In the genomic region with DNA sequence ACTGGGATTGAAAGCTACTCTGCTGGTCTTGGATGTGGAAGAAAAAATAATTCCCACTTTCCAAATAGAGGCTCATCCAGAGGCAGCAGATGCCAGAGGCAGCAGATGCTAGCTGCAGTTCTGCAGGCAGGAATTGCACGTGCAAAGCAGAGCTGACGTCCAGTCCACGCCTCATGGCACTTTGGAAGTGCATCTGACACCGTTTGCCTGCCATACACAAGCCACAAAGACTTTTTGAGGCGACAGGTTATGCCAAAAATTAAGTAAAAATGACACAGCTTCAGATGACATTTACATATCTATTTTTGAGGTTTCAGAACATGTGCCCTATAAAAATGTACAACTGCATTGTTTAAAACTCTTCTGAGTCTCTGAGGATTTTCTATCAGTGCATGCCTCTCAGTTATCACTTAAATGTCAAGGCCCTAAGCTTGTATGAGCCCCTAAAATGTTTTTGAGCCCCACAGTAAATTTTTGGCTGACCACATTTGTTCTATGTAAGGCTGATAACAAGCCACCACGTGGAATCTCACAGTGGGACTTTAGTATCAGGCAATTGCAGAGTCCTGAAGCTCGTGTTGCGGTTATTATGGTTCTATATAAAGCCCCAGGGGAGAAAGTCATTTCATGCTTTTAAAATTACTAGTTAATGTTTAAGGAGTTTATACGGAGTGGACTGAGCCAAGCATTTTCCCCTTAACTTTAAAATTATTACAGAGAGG, we compare ENCODE assay signal across 9 cellular contexts.
DNase-seq lines count a peak whose midpoint lies in the region; ATAC-seq, FAIRE-seq and TF ChIP-seq lines count a peak whose summit lies in the region.
"Had no signal": no experiment of that assay in that cellular context is flagged by ENCODE, and none has a peak within 500 bp of the region (broad histone marks: within the 10 kb centered on the region; RNA-seq: fewer than 3 reads in every experiment).

No MANE protein-coding gene starts in this region.

- H3K36me3 Mint-ChIP-seq in activated CD4-positive, alpha-beta T cell treated with anti-CD3 and anti-CD28 coated beads, Interleukin-2, amount 10 ng/mL, durations not matched to agents 24 days and 14 days (ENCODE audit: low read depth), result peaks cover 23% of the 10 kb centered on the region
- H3K36me3 Mint-ChIP-seq in WTC11, result peaks cover 14% of the 10 kb centered on the region

- H3K9me3 Mint-ChIP-seq in activated CD4-positive, alpha-beta T cell treated with anti-CD3 and anti-CD28 coated beads, Interleukin-2, amount 10 ng/mL, durations not matched to agents 24 days and 14 days, result no peaks in the 10 kb centered on the region
- H3K9me3 Mint-ChIP-seq in WTC11, result peaks cover 15% of the 10 kb centered on the region

- CTCF ChIA-PET in WTC11 (lab: Charles Lee), result interaction anchor here (1.0 to 1.9 kb wide), 4 partner anchors 10 to 231 kb away, joined by 3 to 7 read pairs (median 4); no protein-coding TSS in a partner anchor

- POLR2A ChIA-PET in WTC11 (lab: Charles Lee), result no interaction called here

- peaks cover 54% of the 10 kb centered on the region for H3K4me1 Mint-ChIP-seq in activated CD4-positive, alpha-beta T cell treated with anti-CD3 and anti-CD28 coated beads, Interleukin-2, amount 10 ng/mL, durations not matched to agents 24 days and 14 days
- peaks cover 44% of the 10 kb centered on the region for H3K4me1 Mint-ChIP-seq in WTC11

- no peak for TF ChIP-seq CTCF in WTC11 (IDR thresholded peaks at IDR 0.05)

- H3K27me3 Mint-ChIP-seq in activated CD4-positive, alpha-beta T cell treated with anti-CD3 and anti-CD28 coated beads, Interleukin-2, amount 10 ng/mL, durations not matched to agents 24 days and 14 days, result no peaks in the 10 kb centered on the region
- no peaks in the 10 kb centered on the region for H3K27me3 Mint-ChIP-seq in WTC11 (ENCODE audit: low read depth)

- ATAC-seq in HG02840 (IDR thresholded peaks at IDR 0.05; ENCODE audit: low FRiP score, unreplicated experiment), result peak; percentile 62
- peak; percentile 44 for ATAC-seq in left ventricle myocardium superior
- ATAC-seq in WTC11, result no peak

- H3K27ac Mint-ChIP-seq in activated CD4-positive, alpha-beta T cell treated with anti-CD3 and anti-CD28 coated beads, Interleukin-2, amount 10 ng/mL, durations not matched to agents 24 days and 14 days, result peak overlapping the region; percentile 72
- H3K27ac Mint-ChIP-seq in WTC11, result no peak overlapping the region
- H3K27ac Mint-ChIP-seq: B cell had no signal

- H3K4me3 Mint-ChIP-seq in activated CD4-positive, alpha-beta T cell treated with anti-CD3 and anti-CD28 coated beads, Interleukin-2, amount 10 ng/mL, durations not matched to agents 24 days and 14 days, result no peak overlapping the region
- H3K4me3 Mint-ChIP-seq in WTC11, result no peak overlapping the region
- H3K4me3 Mint-ChIP-seq: B cell had no signal

- DNase-seq in activated CD4-positive, alpha-beta T cell treated with anti-CD3 and anti-CD28 coated beads, Interleukin-2, amount 10 ng/mL, durations not matched to agents 24 days and 14 days, result no peak
- DNase-seq in activated CD4-positive, alpha-beta T cell treated with anti-CD3 and anti-CD28 coated beads, Interleukin-2, amount 50 U/mL, for 1 hour, result no peak
- DNase-seq in RCC 7860 (ENCODE audit: low spot score), result peak; percentile 74
- no peak for DNase-seq in left ventricle myocardium superior
- DNase-seq in NCI-H1417 treated with DMSO at 0.1 percent for 48 hours (lab: John Stamatoyannopoulos, UW), result no peak
- DNase-seq in WTC11 (ENCODE audit: low spot score), result no peak
- DNase-seq in NCI-H1694 (lab: John Stamatoyannopoulos, UW), result no peak

- intact Hi-C loops in activated CD4-positive, alpha-beta T cell treated with anti-CD3 and anti-CD28 coated beads, Interleukin-2, amount 10 ng/mL, durations not matched to agents 24 days and 14 days (cut with micrococcal nuclease), result loop anchor here (10.0 kb wide), 1 partner anchor 93 kb away; no protein-coding TSS in a partner anchor
- intact Hi-C loops in left ventricle myocardium superior (cut with micrococcal nuclease), result no loop called here

- peak; percentile 92 for FAIRE-seq in RCC 7860 (lab: Jason Lieb, UNC)

TF ChIP-seq in WTC11, 78 proteins besides CTCF, POLR2A, EP300 and RAD21:
- no peak for TF ChIP-seq JAZF1 (CRISPR knock-in tag; IDR thresholded peaks at IDR 0.05)
- no peak for TF ChIP-seq ZSCAN18 (CRISPR knock-in tag; IDR thresholded peaks at IDR 0.05)
- no peak for TF ChIP-seq TCF7 (CRISPR knock-in tag; IDR thresholded peaks at IDR 0.05; ENCODE audit: low read depth)
- no peak for TF ChIP-seq ATF6 (CRISPR knock-in tag; IDR thresholded peaks at IDR 0.05)
- no peak for TF ChIP-seq NR3C1 (CRISPR knock-in tag; conservative IDR thresholded peaks at IDR 0.05; ENCODE audit: low read depth)
- TF ChIP-seq PREB (CRISPR knock-in tag; IDR thresholded peaks at IDR 0.05; ENCODE audit: borderline replicate concordance), result no peak
- TF ChIP-seq, protein P1, sequence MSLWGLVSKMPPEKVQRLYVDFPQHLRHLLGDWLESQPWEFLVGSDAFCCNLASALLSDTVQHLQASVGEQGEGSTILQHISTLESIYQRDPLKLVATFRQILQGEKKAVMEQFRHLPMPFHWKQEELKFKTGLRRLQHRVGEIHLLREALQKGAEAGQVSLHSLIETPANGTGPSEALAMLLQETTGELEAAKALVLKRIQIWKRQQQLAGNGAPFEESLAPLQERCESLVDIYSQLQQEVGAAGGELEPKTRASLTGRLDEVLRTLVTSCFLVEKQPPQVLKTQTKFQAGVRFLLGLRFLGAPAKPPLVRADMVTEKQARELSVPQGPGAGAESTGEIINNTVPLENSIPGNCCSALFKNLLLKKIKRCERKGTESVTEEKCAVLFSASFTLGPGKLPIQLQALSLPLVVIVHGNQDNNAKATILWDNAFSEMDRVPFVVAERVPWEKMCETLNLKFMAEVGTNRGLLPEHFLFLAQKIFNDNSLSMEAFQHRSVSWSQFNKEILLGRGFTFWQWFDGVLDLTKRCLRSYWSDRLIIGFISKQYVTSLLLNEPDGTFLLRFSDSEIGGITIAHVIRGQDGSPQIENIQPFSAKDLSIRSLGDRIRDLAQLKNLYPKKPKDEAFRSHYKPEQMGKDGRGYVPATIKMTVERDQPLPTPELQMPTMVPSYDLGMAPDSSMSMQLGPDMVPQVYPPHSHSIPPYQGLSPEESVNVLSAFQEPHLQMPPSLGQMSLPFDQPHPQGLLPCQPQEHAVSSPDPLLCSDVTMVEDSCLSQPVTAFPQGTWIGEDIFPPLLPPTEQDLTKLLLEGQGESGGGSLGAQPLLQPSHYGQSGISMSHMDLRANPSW (CRISPR knock-in tag; conservative IDR thresholded peaks at IDR 0.05; ENCODE audit: low read depth), result no peak
- TF ChIP-seq, protein P2, sequence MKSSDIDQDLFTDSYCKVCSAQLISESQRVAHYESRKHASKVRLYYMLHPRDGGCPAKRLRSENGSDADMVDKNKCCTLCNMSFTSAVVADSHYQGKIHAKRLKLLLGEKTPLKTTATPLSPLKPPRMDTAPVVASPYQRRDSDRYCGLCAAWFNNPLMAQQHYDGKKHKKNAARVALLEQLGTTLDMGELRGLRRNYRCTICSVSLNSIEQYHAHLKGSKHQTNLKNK (CRISPR knock-in tag; IDR thresholded peaks at IDR 0.05), result no peak
- TF ChIP-seq NFATC4 (CRISPR knock-in tag; IDR thresholded peaks at IDR 0.05), result no peak
- TF ChIP-seq FOXJ3 (CRISPR knock-in tag; IDR thresholded peaks at IDR 0.05; ENCODE audit: borderline replicate concordance), result no peak
